Comparison of ENCODE assay signal across 36 cellular contexts in genomic region chr9:86994231-86994630, GRCh38.
"Had no signal": no experiment of that assay in that cellular context is flagged by ENCODE, and none has a peak within 500 bp of the region (broad histone marks: within the 10 kb centered on the region; RNA-seq: fewer than 3 reads in every experiment).

No MANE protein-coding gene starts in this region.

- H3K4me1 Mint-ChIP-seq: activated CD4-positive, alpha-beta T cell treated with anti-CD3 and anti-CD28 coated beads, Interleukin-2, amount 10 ng/mL, durations not matched to agents 24 days and 14 days; activated naive CD8-positive, alpha-beta T cell treated with anti-CD3 and anti-CD28 coated beads for 36 hours; naive thymus-derived CD4-positive, alpha-beta T cell had no signal

- H3K4me3 Mint-ChIP-seq: activated CD4-positive, alpha-beta memory T cell treated with anti-CD3 and anti-CD28 coated beads for 36 hours; activated CD4-positive, alpha-beta T cell treated with anti-CD3 and anti-CD28 coated beads, Interleukin-2, amount 10 ng/mL, durations not matched to agents 24 days and 14 days; activated naive CD4-positive, alpha-beta T cell treated with anti-CD3 and anti-CD28 coated beads for 36 hours; activated naive CD8-positive, alpha-beta T cell treated with anti-CD3 and anti-CD28 coated beads for 36 hours; activated T-helper 1 cell treated with anti-CD3 and anti-CD28 coated beads, Interleukin-12 subunit alpha, Interleukin-12 subunit beta, Interleukin-2, Interleukin-4 antibody, amounts not matched to agents 30 ng/mL and 10 ng/mL and 1 ng/mL, durations not matched to agents 14 hours and 24 hours and 36 hours; brain; mesothelial cell of epicardium; naive thymus-derived CD4-positive, alpha-beta T cell; neural progenitor cell; T-helper 2 cell treated with Interferon-gamma antibody and Interleukin-4, amounts not matched to agents 5 μg/mL and 100 μg/mL, for 36 hours had no signal

- H3K36me3 ChIP-seq: ascending aorta, cardiac muscle cell, neural progenitor cell, right atrium auricular region, suprapubic skin, tibial artery, upper lobe of right lung, WERI-Rb-1 had no signal

- H3K27me3 ChIP-seq: ascending aorta, cardiac muscle cell, dorsolateral prefrontal cortex, neural progenitor cell, right atrium auricular region, suprapubic skin, tibial artery, upper lobe of right lung had no signal

- H3K27ac Mint-ChIP-seq: activated CD4-positive, alpha-beta memory T cell treated with anti-CD3 and anti-CD28 coated beads for 36 hours; activated CD4-positive, alpha-beta T cell treated with anti-CD3 and anti-CD28 coated beads, Interleukin-2, amount 10 ng/mL, durations not matched to agents 24 days and 14 days; activated naive CD4-positive, alpha-beta T cell treated with anti-CD3 and anti-CD28 coated beads for 36 hours; activated naive CD8-positive, alpha-beta T cell treated with anti-CD3 and anti-CD28 coated beads for 36 hours; activated T-helper 1 cell treated with anti-CD3 and anti-CD28 coated beads, Interleukin-12 subunit alpha, Interleukin-12 subunit beta, Interleukin-2, Interleukin-4 antibody, amounts not matched to agents 30 ng/mL and 10 ng/mL and 1 ng/mL, durations not matched to agents 14 hours and 24 hours and 36 hours; brain; naive thymus-derived CD4-positive, alpha-beta T cell; neural progenitor cell; T-helper 2 cell treated with Interferon-gamma antibody and Interleukin-4, amounts not matched to agents 5 μg/mL and 100 μg/mL, for 36 hours had no signal

- H3K9me3 Mint-ChIP-seq: activated CD4-positive, alpha-beta memory T cell treated with anti-CD3 and anti-CD28 coated beads for 36 hours; activated CD4-positive, alpha-beta T cell treated with anti-CD3 and anti-CD28 coated beads, Interleukin-2, amount 10 ng/mL, durations not matched to agents 24 days and 14 days; activated naive CD4-positive, alpha-beta T cell treated with anti-CD3 and anti-CD28 coated beads for 36 hours; activated naive CD8-positive, alpha-beta T cell treated with anti-CD3 and anti-CD28 coated beads for 36 hours; activated T-helper 1 cell treated with anti-CD3 and anti-CD28 coated beads, Interleukin-12 subunit alpha, Interleukin-12 subunit beta, Interleukin-2, Interleukin-4 antibody, amounts not matched to agents 30 ng/mL and 10 ng/mL and 1 ng/mL, durations not matched to agents 14 hours and 24 hours and 36 hours; brain; mesothelial cell of epicardium; neural progenitor cell; T-helper 2 cell treated with Interferon-gamma antibody and Interleukin-4, amounts not matched to agents 5 μg/mL and 100 μg/mL, for 36 hours had no signal

- H3K9ac ChIP-seq: neural progenitor cell, parathyroid adenoma had no signal

- DNase-seq: activated CD4-positive, alpha-beta memory T cell treated with anti-CD3 and anti-CD28 coated beads for 36 hours; activated CD4-positive, alpha-beta T cell treated with anti-CD3 and anti-CD28 coated beads, Interleukin-2, amount 10 ng/mL, durations not matched to agents 24 days and 14 days; activated CD4-positive, CD25-positive, alpha-beta regulatory T cell treated with anti-CD3 and anti-CD28 coated beads, Interleukin-2, amount 50 U/mL, for 72 hours; activated CD8-positive, alpha-beta memory T cell treated with anti-CD3 and anti-CD28 coated beads, Interleukin-2, amount 50 U/mL, for 4 hours; activated effector memory CD4-positive, alpha-beta T cell treated with anti-CD3 and anti-CD28 coated beads, Interleukin-2, amount 50 U/mL, for 16 hours; activated naive CD4-positive, alpha-beta T cell treated with anti-CD3 and anti-CD28 coated beads for 36 hours; activated naive CD8-positive, alpha-beta T cell treated with anti-CD3 and anti-CD28 coated beads for 36 hours; activated T-cell treated with anti-CD3 and anti-CD28 coated beads, Interleukin-2, amount 50 U/mL, for 1 hour; cerebellar nuclear complex; dorsolateral prefrontal cortex; effector memory CD4-positive, alpha-beta T cell; head of caudate nucleus; hippocampal formation; kidney; left colon; naive thymus-derived CD4-positive, alpha-beta T cell; occipital lobe; psoas muscle; stimulated activated CD4-positive, alpha-beta T cell treated with anti-CD3 and anti-CD28 coated beads, Interleukin-15, amount 100 ng/mL, for 24 hours; stimulated activated CD4-positive, alpha-beta T cell treated with anti-CD3 and anti-CD28 coated beads, Interleukin-2, amount 100 ng/mL, for 24 hours; stimulated activated naive CD4-positive, alpha-beta T cell; T-helper 1 cell; tibial artery; upper lobe of right lung; WERI-Rb-1 had no signal

- H3K4me3 ChIP-seq: ascending aorta, cardiac muscle cell, coronary artery, dorsolateral prefrontal cortex, neural progenitor cell, psoas muscle, right atrium auricular region, suprapubic skin, tibial artery, upper lobe of right lung had no signal

- H3K9me3 ChIP-seq: ascending aorta, psoas muscle, right atrium auricular region, suprapubic skin, tibial artery, upper lobe of right lung had no signal

- H3K36me3 Mint-ChIP-seq: activated CD4-positive, alpha-beta memory T cell treated with anti-CD3 and anti-CD28 coated beads for 36 hours; activated naive CD8-positive, alpha-beta T cell treated with anti-CD3 and anti-CD28 coated beads for 36 hours; brain; mesothelial cell of epicardium; naive thymus-derived CD4-positive, alpha-beta T cell; neural progenitor cell had no signal

- H3K27ac ChIP-seq: ascending aorta, cardiac muscle cell, coronary artery, dorsolateral prefrontal cortex, neural progenitor cell, parathyroid adenoma, psoas muscle, right atrium auricular region, suprapubic skin, tibial artery, upper lobe of right lung, WERI-Rb-1 had no signal

- ATAC-seq: left colon; naive thymus-derived CD4-positive, alpha-beta T cell; psoas muscle; upper lobe of right lung had no signal
